In genomic region chr10:74994714-74995308, GRCh38 we compare ENCODE assay signal across 14 cellular contexts.
DNase-seq lines count a peak whose midpoint lies in the region; ATAC-seq and TF ChIP-seq lines count a peak whose summit lies in the region.
"Had no signal": no experiment of that assay in that cellular context is flagged by ENCODE, and none has a peak within 500 bp of the region (broad histone marks: within the 10 kb centered on the region; RNA-seq: fewer than 3 reads in every experiment).

No MANE protein-coding gene starts in this region.

- no peaks in the 10 kb centered on the region for H3K27me3 Mint-ChIP-seq in T-helper 17 cell

- peaks cover 18% of the 10 kb centered on the region for H3K36me3 Mint-ChIP-seq in T-helper 17 cell (ENCODE audit: low read depth)

- WGBS in mesenchymal stem cell = 95% methylated on average over 4 of the region's 4 CpGs

- H2BK12ac ChIP-seq in mesenchymal stem cell (ENCODE audit: low read length in 2 of 2) = no peak overlapping the region

- H3K36me3 ChIP-seq in mesenchymal stem cell (ENCODE audit: control insufficient read depth in 1 of 2, insufficient read depth in 2 of 2, low read depth in 1 of 2, low read length in 2 of 2) = peaks cover 8 to 57% of the 10 kb centered on the region in 2 experiments

- H3K4ac ChIP-seq in mesenchymal stem cell (ENCODE audit: low read depth in 1 of 2, low read length in 2 of 2) = no peak overlapping the region

- H2BK15ac ChIP-seq in mesenchymal stem cell (ENCODE audit: low read depth, poor library complexity, severe bottlenecking) = no peak overlapping the region

- peaks cover 2% of the 10 kb centered on the region for H3K79me1 ChIP-seq in mesenchymal stem cell (replicated peaks; ENCODE audit: low read length, poor library complexity, severe bottlenecking)

- H2BK5ac ChIP-seq in mesenchymal stem cell (ENCODE audit: low read depth, low read length, poor library complexity, severe bottlenecking) = no peak overlapping the region

- H3K18ac ChIP-seq in mesenchymal stem cell (ENCODE audit: low read depth in 1 of 2, low read length in 2 of 2) = no peak overlapping the region

- H3K14ac ChIP-seq in mesenchymal stem cell (ENCODE audit: low read length in 2 of 2) = no peak overlapping the region

- H3K23ac ChIP-seq in mesenchymal stem cell (ENCODE audit: low read length in 2 of 2) = no peak overlapping the region

- no peak overlapping the region for H3K4me2 ChIP-seq in mesenchymal stem cell (ENCODE audit: low read length, poor library complexity, severe bottlenecking)
- H3K4me2 ChIP-seq: smooth muscle cell had no signal

- H2AK5ac ChIP-seq in mesenchymal stem cell (ENCODE audit: low read length, severe bottlenecking) = no peak overlapping the region

- peaks cover 19% of the 10 kb centered on the region for H3K4me1 Mint-ChIP-seq in T-helper 17 cell

- no peak overlapping the region for H3K27ac Mint-ChIP-seq in T-helper 17 cell

- H3K27me3 ChIP-seq in mesenchymal stem cell (ENCODE audit: control insufficient read depth in 1 of 2, insufficient read depth in 1 of 2, low read length in 2 of 2) = no peaks in the 10 kb centered on the region

- H3K4me3 Mint-ChIP-seq in T-helper 17 cell = no peak overlapping the region

- TF ChIP-seq CTCF in LNCaP clone FGC (IDR thresholded peaks at IDR 0.05; ENCODE audit: control insufficient read depth, extremely low read depth, insufficient read depth) = no peak

- no peaks in the 10 kb centered on the region for H3K9me3 ChIP-seq in mesenchymal stem cell (ENCODE audit: control insufficient read depth, low read length)
- no peaks in the 10 kb centered on the region for H3K9me3 ChIP-seq in T-helper 17 cell (ENCODE audit: control insufficient read depth, low read length, poor library complexity, severe bottlenecking)
- H3K9me3 ChIP-seq: thoracic aorta had no signal

- ATAC-seq in GM18867 (IDR thresholded peaks at IDR 0.05; ENCODE audit: unreplicated experiment) = peak; percentile 70
- peak; percentile 67 for ATAC-seq in GM21723 (IDR thresholded peaks at IDR 0.05; ENCODE audit: unreplicated experiment)
- ATAC-seq in T-helper 17 cell = no peak
- no peak for ATAC-seq in HG03280 (IDR thresholded peaks at IDR 0.05; ENCODE audit: unreplicated experiment)

- no peak overlapping the region for H3K9ac ChIP-seq in mesenchymal stem cell (ENCODE audit: low read length)

- H3K4me3 ChIP-seq in LNCaP clone FGC (ENCODE audit: low read depth, low read length) (no peak overlapping the region), mesenchymal stem cell (ENCODE audit: insufficient read depth in 1 of 2, low read depth in 1 of 2, low read length in 2 of 2) (no peak overlapping the region)
- H3K4me3 ChIP-seq: coronary artery, smooth muscle cell, thoracic aorta had no signal

- H3K4me1 ChIP-seq in mesenchymal stem cell (ENCODE audit: control insufficient read depth, insufficient read depth, low read depth, low read length) = no peaks in the 10 kb centered on the region

- H3K27ac ChIP-seq in mesenchymal stem cell (ENCODE audit: low read length, poor library complexity, severe bottlenecking) = no peak overlapping the region
- H3K27ac ChIP-seq: coronary artery, thoracic aorta had no signal

- peak; percentile 36 for DNase-seq in LNCaP clone FGC (ENCODE audit: low read depth)
- DNase-seq in mesenchymal stem cell = peak; percentile 24
- no peak for DNase-seq in T-helper 17 cell
- no peak for DNase-seq in GDM1 (lab: John Stamatoyannopoulos, UW)
- DNase-seq in globus pallidus (ENCODE audit: low spot score) = no peak
- DNase-seq: amniotic stem cell, NCI-H1694 treated with DMSO at 0.1 percent for 48 hours, nucleus accumbens had no signal

- no peak overlapping the region for H2AFZ ChIP-seq in mesenchymal stem cell (ENCODE audit: low read depth, low read length)

- H4K8ac ChIP-seq in mesenchymal stem cell (ENCODE audit: low read length) = no peak overlapping the region

- no peak overlapping the region for H2BK120ac ChIP-seq in mesenchymal stem cell (ENCODE audit: low read depth, low read length)

- H4K91ac ChIP-seq in mesenchymal stem cell (ENCODE audit: low read length) = no peak overlapping the region

Comparison
In these comparisons a context has a peak if more than half of its experiments do, and no peak if none do; other contexts are left out.
1. ATAC-seq: peak in GM18867 (single experiment) and GM21723 (single experiment); none in T-helper 17 cell (single experiment) and HG03280 (single experiment).
2. DNase-seq: peak in LNCaP clone FGC (single experiment) and mesenchymal stem cell (single experiment); none in T-helper 17 cell (0 of 3), GDM1 (single experiment) and globus pallidus (single experiment).